Comparison of ENCODE assay signal across 8 cellular contexts in genomic region chr22:50190182-50190951, GRCh38. TPM values are rescaled to one million over a fixed set of nuclear protein-coding genes. Genes with fewer than 3 reads are reported as not detected.
DNase-seq lines count a peak whose midpoint lies in the region; ATAC-seq and TF ChIP-seq lines count a peak whose summit lies in the region.

No MANE protein-coding gene starts in this region.

- H3K27me3 ChIP-seq in WERI-Rb-1 (ENCODE audit: insufficient read depth, low read depth, severe bottlenecking) (no peaks in the 10 kb centered on the region), mammary epithelial cell (ENCODE audit: insufficient read depth, low read length) (no peaks in the 10 kb centered on the region)

- CTCF ChIA-PET in mammary epithelial cell (lab: Charles Lee; ENCODE audit: low non-redundant PET) = no interaction called here

- H3K9ac ChIP-seq in mammary epithelial cell (ENCODE audit: insufficient read depth, low read length) = peak overlapping the region; percentile 58

- H2AFZ ChIP-seq in mammary epithelial cell (ENCODE audit: low read depth, low read length) = peak overlapping the region; percentile 81

- H3K27ac ChIP-seq in KOPT-K1 (ENCODE audit: low read depth, low read length, poor library complexity, severe bottlenecking) (peak overlapping the region; percentile 98), WERI-Rb-1 (no peak overlapping the region; the same call in 1 of the 2 replicates), mammary epithelial cell (ENCODE audit: insufficient read depth, low read depth, low read length) (peak overlapping the region; percentile 68)

- no peaks in the 10 kb centered on the region for H4K20me1 ChIP-seq in mammary epithelial cell (ENCODE audit: insufficient read depth, low read length)

- TF ChIP-seq CTCF in WERI-Rb-1 (IDR thresholded peaks at IDR 0.05; ENCODE audit: low read depth, low read length) (peak; percentile 38; the same call in 1 of the 2 replicates), mammary epithelial cell (conservative IDR thresholded peaks at IDR 0.05 in 1 of 2, IDR thresholded peaks at IDR 0.05 in 1 of 2; ENCODE audit: extremely low read depth in 1 of 2, insufficient read depth in 1 of 2, low read depth in 1 of 2, low read length in 2 of 2) (peak; percentile 3 to 68)

- 1% methylated on average over 16 of the region's 43 CpGs for WGBS in mammary epithelial cell (ENCODE audit: low coverage, missing lambda C conversion rate)

- intact Hi-C loops in mammary epithelial cell (cut with micrococcal nuclease) = loop anchor here (1.0 kb wide), 1 partner anchor 41 kb away; no protein-coding TSS in a partner anchor
- intact Hi-C loops in left colon (cut with DNase I, micrococcal nuclease) = no loop called here

- DNase-seq in COLO668 (lab: John Stamatoyannopoulos, UW; ENCODE audit: unreplicated experiment) (peak; percentile 15), WERI-Rb-1 (no peak), mammary epithelial cell (peak; percentile 78), left colon (peak; percentile 88 to 90), NCI-H774 (lab: John Stamatoyannopoulos, UW) (no peak)
- DNase-seq in stimulated activated CD4-positive, alpha-beta T cell treated with anti-CD3 and anti-CD28 coated beads, Interleukin-4, amount 100 ng/mL, for 48 hours (ENCODE audit: low read depth in 2 of 2) = peak; percentile 61 to 64

- H3K4me1 ChIP-seq in mammary epithelial cell (ENCODE audit: insufficient read depth, low read length) = peaks cover 43% of the 10 kb centered on the region

- H3K4me2 ChIP-seq in mammary epithelial cell (ENCODE audit: insufficient read depth, low read depth, low read length) = peak overlapping the region; percentile 86

- H3K9me3 ChIP-seq in KOPT-K1 (ENCODE audit: insufficient read depth, low read length, poor library complexity, severe bottlenecking) = no peaks in the 10 kb centered on the region
- H3K9me3 ChIP-seq in WERI-Rb-1 (ENCODE audit: severe bottlenecking) = no peaks in the 10 kb centered on the region
- H3K9me3 ChIP-seq in mammary epithelial cell (replicated peaks; ENCODE audit: insufficient read depth, low read length) = no peaks in the 10 kb centered on the region

- peaks cover 34% of the 10 kb centered on the region for H3K36me3 ChIP-seq in KOPT-K1 (ENCODE audit: insufficient read depth, low read length)
- H3K36me3 ChIP-seq in WERI-Rb-1 = peaks cover 11% of the 10 kb centered on the region
- H3K36me3 ChIP-seq in mammary epithelial cell (ENCODE audit: insufficient read depth, low read length) = peaks cover 9% of the 10 kb centered on the region

- H3K4me3 ChIP-seq in WERI-Rb-1 (ENCODE audit: low read depth, low read length) (no peak overlapping the region), mammary epithelial cell (replicated peaks in 1 of 3; ENCODE audit: insufficient read depth in 1 of 3, low read depth in 2 of 3, low read length in 3 of 3) (peak overlapping the region; percentile 47 to 57 (median 54))

- peak; percentile 48 for ATAC-seq in GM19463 (IDR thresholded peaks at IDR 0.05; ENCODE audit: unreplicated experiment)
- peak; percentile 78 for ATAC-seq in left colon

- in situ Hi-C loops in mammary epithelial cell (cut with MboI; ENCODE audit: low sequenced_read_pairs in 2 of 2) = no loop called here

- no TSS peak for BruUV-seq in mammary epithelial cell (replicated peaks; lab: Mats Ljungman, UMichigan)

- H3K79me2 ChIP-seq in mammary epithelial cell (ENCODE audit: insufficient read depth, low read length) = peaks cover 90% of the 10 kb centered on the region

- dilution Hi-C loops in mammary epithelial cell (cut with HindIII; ENCODE audit: low sequenced_read_pairs) = loop anchor here (5.0 to 10.0 kb wide), 4 partner anchors 38 to 384 kb away; partner anchors contain the start of genes ADM2, CPT1B and MIOX

RNA-seq across cellular contexts. Expression of gene TRABD, which starts 4.7 kb away (rescaled TPM):
- total RNA-seq in mammary epithelial cell = 10 to 100 TPM; 25.8 to 63.5 TPM
- 53.4 TPM for polyA plus RNA-seq in mammary epithelial cell
- polyA minus RNA-seq in mammary epithelial cell = 43.4 TPM
- 10 to 100 TPM; 46.4 to 63.5 TPM for total RNA-seq in left colon

RNA-seq across cellular contexts. Expression of gene SELENOO, which starts 10.4 kb away (rescaled TPM):
- total RNA-seq in mammary epithelial cell (10 to 100 TPM; 21.5 to 36.9 TPM), left colon (10 to 100 TPM; 21.9 to 29.6 TPM)
- polyA plus RNA-seq in mammary epithelial cell = 39.7 TPM
- 12.8 TPM for polyA minus RNA-seq in mammary epithelial cell

RNA-seq across cellular contexts. Expression of gene PANX2, which starts 19.8 kb away (rescaled TPM):
- total RNA-seq in mammary epithelial cell = 1 to 10 TPM in 1 of 2 donors, under 1 TPM in 1; 0.83 to 4.4 TPM
- 1.8 TPM for polyA plus RNA-seq in mammary epithelial cell
- 0.67 TPM for polyA minus RNA-seq in mammary epithelial cell
- under 1 TPM; 0.09 to 0.14 TPM for total RNA-seq in left colon

RNA-seq across cellular contexts. Expression of gene TUBGCP6, which starts 54.5 kb away (rescaled TPM):
- total RNA-seq in mammary epithelial cell (10 to 100 TPM; 33.0 to 34.0 TPM), left colon (10 to 100 TPM; 26.3 to 31.6 TPM)
- polyA plus RNA-seq in mammary epithelial cell = 12.3 TPM
- 18.7 TPM for polyA minus RNA-seq in mammary epithelial cell

Comparison
In these comparisons a context has a peak if more than half of its experiments do, and no peak if none do; other contexts are left out.
1. DNase-seq: peak in COLO668 (single experiment), mammary epithelial cell (single experiment), left colon (2 of 2) and stimulated activated CD4-positive, alpha-beta T cell treated with anti-CD3 and anti-CD28 coated beads, Interleukin-4, amount 100 ng/mL, for 48 hours (2 of 2); none in WERI-Rb-1 (single experiment) and NCI-H774 (single experiment).